ENCODE assay signal across 33 cellular contexts in genomic region chr11:17697175-17697949, GRCh38. TPM values are rescaled to one million over a fixed set of nuclear protein-coding genes. Genes with fewer than 3 reads are reported as not detected.
"Had no signal": no experiment of that assay in that cellular context is flagged by ENCODE, and none has a peak within 500 bp of the region (broad histone marks: within the 10 kb centered on the region; RNA-seq: fewer than 3 reads in every experiment).

No MANE protein-coding gene starts in this region.

- H3K9me3 ChIP-seq: MG63 had no signal

- ATAC-seq: activated CD8-positive, alpha-beta memory T cell treated with anti-CD3 and anti-CD28 coated beads, Interleukin-2, amount 10 ng/mL, durations not matched to agents 7 days and 5 days; activated naive CD8-positive, alpha-beta T cell treated with anti-CD3 and anti-CD28 coated beads, Interleukin-2, amount 50 U/mL, for 24 hours had no signal

- H3K27me3 ChIP-seq: MG63 had no signal

- H3K4me3 ChIP-seq: MG63, PC-9, SK-N-MC had no signal

- H3K36me3 ChIP-seq: MG63, WERI-Rb-1 had no signal

- H3K27ac ChIP-seq: PC-9, SK-N-MC had no signal

- DNase-seq: activated CD4-positive, alpha-beta memory T cell treated with anti-CD3 and anti-CD28 coated beads, Interleukin-2, amount 10 ng/mL, durations not matched to agents 7 days and 5 days; activated CD4-positive, alpha-beta T cell treated with anti-CD3 and anti-CD28 coated beads for 1 hour; activated CD4-positive, alpha-beta T cell treated with anti-CD3 and anti-CD28 coated beads for 48 hours; activated CD4-positive, CD25-positive, alpha-beta regulatory T cell; activated CD8-positive, alpha-beta memory T cell treated with anti-CD3 and anti-CD28 coated beads for 24 hours; activated CD8-positive, alpha-beta memory T cell treated with anti-CD3 and anti-CD28 coated beads, Interleukin-2, amount 10 ng/mL, durations not matched to agents 7 days and 5 days; activated CD8-positive, alpha-beta memory T cell treated with anti-CD3 and anti-CD28 coated beads, Interleukin-2, amount 50 U/mL, for 48 hours; activated effector memory CD4-positive, alpha-beta T cell treated with Interleukin-2 at 50 U/mL for 16 hours; activated naive CD4-positive, alpha-beta T cell treated with anti-CD3 and anti-CD28 coated beads, Interleukin-2, amount 10 ng/mL, durations not matched to agents 7 days and 5 days; activated naive CD8-positive, alpha-beta T cell treated with anti-CD3 and anti-CD28 coated beads, Interleukin-2, amount 50 U/mL, for 24 hours; activated T-cell treated with anti-CD3 and anti-CD28 coated beads, Interleukin-2, amount 50 U/mL, for 48 hours; anterior cingulate cortex; Kasumi-1; KG1; MG63; NCI-H1048; NCI-H1105 treated with DMSO at 0.1 percent for 48 hours; NCI-H1436; NCI-H1694; NCI-H1930; NCI-H2081 treated with DMSO at 0.1 percent for 48 hours; NCI-H345; NCI-H510A; NCI-H526; NCI-H748 treated with DMSO at 0.1 percent for 48 hours; PC-9; Right ventricle myocardium superior; T1000; WERI-Rb-1 had no signal

RNA-seq across cellular contexts. Expression of gene MYOD1, which starts 22.0 kb away (rescaled TPM):
- total RNA-seq: activated CD4-positive, alpha-beta memory T cell treated with anti-CD3 and anti-CD28 coated beads, Interleukin-2, amount 10 ng/mL, durations not matched to agents 7 days and 5 days; activated CD8-positive, alpha-beta memory T cell treated with anti-CD3 and anti-CD28 coated beads, Interleukin-2, amount 10 ng/mL, durations not matched to agents 7 days and 5 days; OCI-LY7; PC-9; Right ventricle myocardium superior; T-helper 1 cell treated with Interleukin-12 subunit alpha and Interleukin-12 subunit beta and Interleukin-4 antibody, amounts not matched to agents 30 ng/mL and 1 ng/mL, for 36 hours; T-helper 2 cell treated with Interferon-gamma antibody and Interleukin-4, amounts not matched to agents 100 ng/mL and 5 ng/mL, for 36 hours had no signal

RNA-seq across cellular contexts. Expression of gene KCNC1, which starts 37.2 kb away (rescaled TPM):
- total RNA-seq: activated CD4-positive, alpha-beta memory T cell treated with anti-CD3 and anti-CD28 coated beads, Interleukin-2, amount 10 ng/mL, durations not matched to agents 7 days and 5 days; activated CD8-positive, alpha-beta memory T cell treated with anti-CD3 and anti-CD28 coated beads, Interleukin-2, amount 10 ng/mL, durations not matched to agents 7 days and 5 days; OCI-LY7; PC-9; Right ventricle myocardium superior; T-helper 1 cell treated with Interleukin-12 subunit alpha and Interleukin-12 subunit beta and Interleukin-4 antibody, amounts not matched to agents 30 ng/mL and 1 ng/mL, for 36 hours; T-helper 2 cell treated with Interferon-gamma antibody and Interleukin-4, amounts not matched to agents 100 ng/mL and 5 ng/mL, for 36 hours had no signal
